12 cellular contexts compared by ENCODE assay signal in the genomic region with DNA sequence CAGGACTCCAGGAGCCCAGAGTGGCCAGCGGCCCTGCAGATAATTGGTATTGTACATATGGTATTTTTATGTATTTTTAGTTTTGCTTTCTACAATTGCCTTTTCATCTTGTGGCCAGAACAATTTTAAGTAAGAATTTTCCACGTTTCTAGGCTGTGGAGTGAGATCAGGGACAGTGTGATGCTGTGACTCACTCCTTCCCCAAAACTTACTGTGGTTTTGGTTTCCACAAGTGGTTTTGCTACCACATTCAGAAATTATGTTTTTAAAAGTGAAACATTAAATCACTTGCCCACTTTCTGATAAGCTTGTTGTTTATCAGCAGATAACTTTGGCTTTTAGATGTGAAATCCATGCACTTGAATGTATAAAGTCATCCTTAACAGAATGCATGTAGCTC.
DNase-seq lines count a peak whose midpoint lies in the region; ATAC-seq, FAIRE-seq and TF ChIP-seq lines count a peak whose summit lies in the region.
"Had no signal": no experiment of that assay in that cellular context is flagged by ENCODE, and none has a peak within 500 bp of the region (broad histone marks: within the 10 kb centered on the region; RNA-seq: fewer than 3 reads in every experiment).

No MANE protein-coding gene starts in this region.

- H3K36me3 ChIP-seq in bronchial epithelial cell (ENCODE audit: control insufficient read depth, insufficient read depth, low read length), result no peaks in the 10 kb centered on the region

- H3K27me3 ChIP-seq in bronchial epithelial cell (ENCODE audit: control insufficient read depth, insufficient read depth, low read length) (no peaks in the 10 kb centered on the region), H9 (ENCODE audit: insufficient read depth, low read length) (no peaks in the 10 kb centered on the region)

- TF ChIP-seq CTCF in bronchial epithelial cell (IDR thresholded peaks at IDR 0.05; ENCODE audit: insufficient read depth, low read length, severe bottlenecking) (no peak), H9 (conservative IDR thresholded peaks at IDR 0.05) (no peak)

- WGBS in H9 (ENCODE audit: extremely low coverage, insufficient read length, low lambda C conversion rate), result no CpG with 5 or more reads among the region's 2 CpGs

- H3K27me3 Mint-ChIP-seq in H9 (ENCODE audit: low read depth), result no peaks in the 10 kb centered on the region

- H4K20me1 ChIP-seq in H9 (ENCODE audit: control insufficient read depth, insufficient read depth, insufficient read length), result no peaks in the 10 kb centered on the region

- H4K5ac ChIP-seq in H9 (ENCODE audit: insufficient read length, low read depth, low read length), result no peak overlapping the region

- no peak overlapping the region for H2AK5ac ChIP-seq in H9 (ENCODE audit: insufficient read length, low read length)

- H3K4me1 ChIP-seq in H9 (ENCODE audit: insufficient read depth, low read length), result peaks cover 2% of the 10 kb centered on the region; the same call in 1 of the 2 replicates

- no peak overlapping the region for H3K56ac ChIP-seq in H9 (ENCODE audit: insufficient read length, low read depth, low read length)

- no peak overlapping the region for H3K27ac ChIP-seq in H9 (ENCODE audit: insufficient read length, low read depth, low read length)
- H3K27ac ChIP-seq: 22Rv1 had no signal

- no peak overlapping the region for H3K4me3 ChIP-seq in bronchial epithelial cell (ENCODE audit: low read depth, low read length)

- H2BK20ac ChIP-seq in H9 (ENCODE audit: low read depth, low read length, poor library complexity, severe bottlenecking), result no peak overlapping the region

- H2BK120ac ChIP-seq in H9 (ENCODE audit: low read depth, low read length, poor library complexity, severe bottlenecking), result no peak overlapping the region

- no peak overlapping the region for H3T11ph ChIP-seq in H9 (ENCODE audit: low read length)

- no peak overlapping the region for H3K4me2 ChIP-seq in H9 (ENCODE audit: insufficient read depth, insufficient read length, low read length)

- peak; percentile 36 for ATAC-seq in sciatic nerve
- ATAC-seq: Right ventricle myocardium inferior had no signal

- H2AFZ ChIP-seq in H9 (ENCODE audit: low read length), result no peak overlapping the region

- no peak overlapping the region for H4K8ac ChIP-seq in H9 (replicated peaks; ENCODE audit: insufficient read length, low read depth, low read length)

- no peak overlapping the region for H3K23ac ChIP-seq in H9 (ENCODE audit: insufficient read length, low read depth, low read length)

- H3K14ac ChIP-seq in H9 (ENCODE audit: insufficient read depth, low read length), result no peak overlapping the region

- no peaks in the 10 kb centered on the region for H3K79me1 ChIP-seq in H9 (ENCODE audit: insufficient read depth, low read depth, low read length, poor library complexity, severe bottlenecking)

- peaks cover 8 to 16% of the 10 kb centered on the region in 2 experiments; a peak in 3 of 5 replicates for H3K9me3 Mint-ChIP-seq in H9
- H3K9me3 Mint-ChIP-seq: dendritic cell treated with granulocyte-macrophage colony-stimulating factor and Interleukin-4, amounts not matched to agents 40 ng/mL and 50 ng/mL, for 4 days had no signal

- no peak overlapping the region for H3K18ac ChIP-seq in H9 (ENCODE audit: insufficient read length, low read depth, low read length)

- peaks cover 30 to 36% of the 10 kb centered on the region in 2 experiments for H3K4me1 Mint-ChIP-seq in H9

- no peak overlapping the region for H2BK5ac ChIP-seq in H9 (ENCODE audit: insufficient read length, low read length)

- no peaks in the 10 kb centered on the region for H3K9me3 ChIP-seq in H9 (ENCODE audit: control insufficient read depth, low read depth, low read length)

- H3K36me3 Mint-ChIP-seq in H9 (ENCODE audit: insufficient read depth in 1 of 3, low read depth in 3 of 3), result peaks cover 0 to 13% (median 0%) of the 10 kb centered on the region in 3 experiments; a peak in 2 of 7 replicates

- no peaks in the 10 kb centered on the region for H3K23me2 ChIP-seq in H9 (ENCODE audit: insufficient read length, low read depth, low read length, poor library complexity, severe bottlenecking)

- H3K4ac ChIP-seq in H9 (ENCODE audit: low read depth, low read length), result no peak overlapping the region

- no peaks in the 10 kb centered on the region for H3K79me2 ChIP-seq in H9 (ENCODE audit: insufficient read depth, low read length)

- no peak overlapping the region for H3K27ac Mint-ChIP-seq in H9
- H3K27ac Mint-ChIP-seq: dendritic cell treated with granulocyte-macrophage colony-stimulating factor and Interleukin-4, amounts not matched to agents 40 ng/mL and 50 ng/mL, for 4 days had no signal

- H3K9ac ChIP-seq in H9 (ENCODE audit: extremely low read depth, insufficient read length, low read length), result no peak overlapping the region

- no peak overlapping the region for H2BK15ac ChIP-seq in H9 (ENCODE audit: low read depth, low read length)

- FAIRE-seq in bronchial epithelial cell (lab: Jason Lieb, UNC) (no peak), HTR-8/SVneo (lab: Jason Lieb, UNC) (no peak)

- H4K91ac ChIP-seq in H9 (ENCODE audit: insufficient read length, low read depth, low read length), result no peak overlapping the region

- DNase-seq in NOMO-1 treated with DMSO at 0.1 percent for 48 hours (lab: John Stamatoyannopoulos, UW; ENCODE audit: unreplicated experiment) (peak; percentile 42), NOMO-1 treated with dmso at 0.1 percent for 144 hours (lab: John Stamatoyannopoulos, UW; ENCODE audit: unreplicated experiment) (no peak), HS-5 (ENCODE audit: low read depth) (peak; percentile 44), bronchial epithelial cell (ENCODE audit: low read depth) (peak; percentile 24), sciatic nerve (ENCODE audit: low spot score) (no peak), H9 (no peak), activated gamma-delta T cell (lab: John Stamatoyannopoulos, UW) (no peak), HTR-8/SVneo (ENCODE audit: insufficient read length, low spot score) (no peak)
- DNase-seq: NCI-H187 treated with DMSO at 0.1 percent for 48 hours had no signal

- intact Hi-C loops in sciatic nerve (cut with DNase I), result no loop called here

- H2BK12ac ChIP-seq in H9 (ENCODE audit: insufficient read length, low read depth, low read length), result no peak overlapping the region

- H3K4me3 Mint-ChIP-seq in H9, result no peak overlapping the region
- H3K4me3 Mint-ChIP-seq: dendritic cell treated with granulocyte-macrophage colony-stimulating factor and Interleukin-4, amounts not matched to agents 40 ng/mL and 50 ng/mL, for 4 days had no signal

Comparison
In these comparisons a context has a peak if more than half of its experiments do, and no peak if none do; other contexts are left out.
1. DNase-seq: peak in NOMO-1 treated with DMSO at 0.1 percent for 48 hours (single experiment), HS-5 (single experiment) and bronchial epithelial cell (single experiment); none in NOMO-1 treated with dmso at 0.1 percent for 144 hours (single experiment), sciatic nerve (single experiment), H9 (single experiment), activated gamma-delta T cell (single experiment) and HTR-8/SVneo (single experiment).